18 cellular contexts compared by ENCODE assay signal in genomic region chr12:54222609-54223008, GRCh38. TPM values are rescaled to one million over a fixed set of nuclear protein-coding genes. Genes with fewer than 3 reads are reported as not detected.
DNase-seq lines count a peak whose midpoint lies in the region; ATAC-seq and TF ChIP-seq lines count a peak whose summit lies in the region.
"Had no signal": no experiment of that assay in that cellular context is flagged by ENCODE, and none has a peak within 500 bp of the region (broad histone marks: within the 10 kb centered on the region; RNA-seq: fewer than 3 reads in every experiment).

No MANE protein-coding gene starts in this region.

- peaks cover 2 to 3% of the 10 kb centered on the region in 2 donors for H3K4me1 ChIP-seq in ascending aorta
- H3K4me1 ChIP-seq: right lobe of liver had no signal

- no peaks in the 10 kb centered on the region for H3K27me3 ChIP-seq in ascending aorta

- H3K4me3 Mint-ChIP-seq in progenitor cell of endocrine pancreas (ENCODE audit: low read depth): no peak overlapping the region
- H3K4me3 Mint-ChIP-seq: naive thymus-derived CD8-positive, alpha-beta T cell had no signal

- no peaks in the 10 kb centered on the region for H3K36me3 ChIP-seq in ascending aorta
- H3K36me3 ChIP-seq: cardiac muscle cell, right lobe of liver had no signal

- DNase-seq in Daoy (ENCODE audit: low read depth) (peak; percentile 72), NCI-H226 (peak; percentile 84), choroid plexus epithelial cell (ENCODE audit: low read depth) (peak; percentile 88), myocyte (ENCODE audit: low read depth) (peak; percentile 56), progenitor cell of endocrine pancreas (ENCODE audit: low spot score, unreplicated experiment) (no peak), cerebellar cortex (ENCODE audit: low spot score) (no peak), ascending aorta (ENCODE audit: low spot score in 2 of 2) (no peak)
- DNase-seq: activated T-cell treated with anti-CD3 and anti-CD28 coated beads, Interleukin-2, amount 50 U/mL, for 1 hour; COR-L47; naive thymus-derived CD8-positive, alpha-beta T cell; NCI-H1092; NCI-H526; right lobe of liver; SHP77 treated with DMSO at 0.1 percent for 48 hours had no signal

- no peaks in the 10 kb centered on the region for H3K9me3 Mint-ChIP-seq in progenitor cell of endocrine pancreas (ENCODE audit: low read depth)
- H3K9me3 Mint-ChIP-seq: naive thymus-derived CD8-positive, alpha-beta T cell had no signal

- peaks cover 3% of the 10 kb centered on the region for H3K4me1 Mint-ChIP-seq in progenitor cell of endocrine pancreas (ENCODE audit: low read depth)

- ATAC-seq in HG02938 (IDR thresholded peaks at IDR 0.05; ENCODE audit: unreplicated experiment): no peak
- ATAC-seq: esophagus mucosa; naive thymus-derived CD8-positive, alpha-beta T cell; right lobe of liver had no signal

- no peak overlapping the region for H3K27ac ChIP-seq in ascending aorta
- H3K27ac ChIP-seq: cardiac muscle cell, HL-60, right lobe of liver had no signal

- no peaks in the 10 kb centered on the region for H3K9me3 ChIP-seq in ascending aorta
- H3K9me3 ChIP-seq: right lobe of liver had no signal

- intact Hi-C loops in ascending aorta (cut with DNase I): loop anchor here (5.0 kb wide), 1 partner anchor 140 kb away; the partner anchor contains the start of gene GPR84

- no peak for TF ChIP-seq CTCF in choroid plexus epithelial cell (conservative IDR thresholded peaks at IDR 0.05; ENCODE audit: low read depth, low read length)
- no peak for TF ChIP-seq CTCF in progenitor cell of endocrine pancreas (IDR thresholded peaks at IDR 0.05; ENCODE audit: unreplicated experiment)
- TF ChIP-seq CTCF in ascending aorta (IDR thresholded peaks at IDR 0.05): no peak

- H3K36me3 Mint-ChIP-seq in progenitor cell of endocrine pancreas (ENCODE audit: insufficient read depth): no peaks in the 10 kb centered on the region

- H3K27me3 Mint-ChIP-seq in progenitor cell of endocrine pancreas: peaks cover 17% of the 10 kb centered on the region

- H3K27ac Mint-ChIP-seq in progenitor cell of endocrine pancreas: no peak overlapping the region
- H3K27ac Mint-ChIP-seq: naive thymus-derived CD8-positive, alpha-beta T cell had no signal

- H3K4me3 ChIP-seq in choroid plexus epithelial cell (ENCODE audit: low read depth, low read length) (no peak overlapping the region), ascending aorta (no peak overlapping the region)
- H3K4me3 ChIP-seq: cardiac muscle cell, right lobe of liver had no signal

RNA-seq across cellular contexts. Expression of gene SMUG1, which starts 33.8 kb away (rescaled TPM):
- total RNA-seq in Daoy (2014; rRNA removed; shearing (Covaris generic)): 67.7 and 71.6 TPM in 2 replicates
- total RNA-seq in myocyte: 45.1 and 46.9 TPM in 2 replicates
- polyA plus RNA-seq in myocyte (2012): 40.9 TPM
- 53.1 and 57.6 TPM in 2 replicates for total RNA-seq in progenitor cell of endocrine pancreas
- total RNA-seq in ascending aorta: 21.9 TPM

RNA-seq across cellular contexts. Expression of gene CBX5, which starts 57.3 kb away (rescaled TPM):
- 44.9 and 64.3 TPM in 2 replicates for total RNA-seq in Daoy (2014; rRNA removed; shearing (Covaris generic))
- total RNA-seq in myocyte (41.6 and 48.6 TPM in 2 replicates), progenitor cell of endocrine pancreas (261 and 271 TPM in 2 replicates), ascending aorta (19.4 TPM)
- 18.3 TPM for polyA plus RNA-seq in myocyte (2012)

RNA-seq across cellular contexts. Expression of gene HNRNPA1, which starts 57.9 kb away (rescaled TPM):
- total RNA-seq in Daoy (2014; rRNA removed; shearing (Covaris generic)): 499 and 609 TPM in 2 replicates
- total RNA-seq in myocyte (183 and 272 TPM in 2 replicates), progenitor cell of endocrine pancreas (2,514 and 2,551 TPM in 2 replicates), ascending aorta (292 TPM)
- polyA plus RNA-seq in myocyte (2012): 371 TPM

Comparison
In these comparisons a context has a peak if more than half of its experiments do, and no peak if none do; other contexts are left out.
1. DNase-seq: peak in Daoy (single experiment), NCI-H226 (single experiment), choroid plexus epithelial cell (single experiment) and myocyte (single experiment); none in progenitor cell of endocrine pancreas (single experiment), cerebellar cortex (single experiment) and ascending aorta (0 of 2).